ENCODE assay signal across 1 cellular context in genomic region chr11:92329644-92330043, GRCh38.
TF ChIP-seq lines count a peak whose summit lies in the region.

No MANE protein-coding gene starts in this region.

TF ChIP-seq in GM23338, 12 proteins besides CTCF, POLR2A, EP300 and RAD21 (continued from another document):
- TF ChIP-seq ZNF462 (CRISPR knock-in tag; IDR thresholded peaks at IDR 0.05) (no peak), ZNF114 (CRISPR knock-in tag; IDR thresholded peaks at IDR 0.05) (no peak), NANOG (IDR thresholded peaks at IDR 0.05; ENCODE audit: borderline replicate concordance) (no peak)
